In genomic region chr2:240915526-240916335, GRCh38 we compare ENCODE assay signal across 22 cellular contexts. TPM values are rescaled to one million over a fixed set of nuclear protein-coding genes. Genes with fewer than 3 reads are reported as not detected.
DNase-seq lines count a peak whose midpoint lies in the region; ATAC-seq, FAIRE-seq and TF ChIP-seq lines count a peak whose summit lies in the region.
"Had no signal": no experiment of that assay in that cellular context is flagged by ENCODE, and none has a peak within 500 bp of the region (broad histone marks: within the 10 kb centered on the region; RNA-seq: fewer than 3 reads in every experiment).

No MANE protein-coding gene starts in this region.

- no peaks in the 10 kb centered on the region for H3K27me3 ChIP-seq in BE2C
- peaks cover 4% of the 10 kb centered on the region for H3K27me3 ChIP-seq in RWPE2 (ENCODE audit: insufficient read depth, poor library complexity, severe bottlenecking)
- no peaks in the 10 kb centered on the region for H3K27me3 ChIP-seq in right cardiac atrium (ENCODE audit: control insufficient read depth, insufficient read depth)
- peaks cover 27% of the 10 kb centered on the region for H3K27me3 ChIP-seq in neural progenitor cell
- H3K27me3 ChIP-seq in small intestine (ENCODE audit: control insufficient read depth in 2 of 2, insufficient read depth in 2 of 2, low read length in 2 of 2) = no peaks in the 10 kb centered on the region
- H3K27me3 ChIP-seq: uterus had no signal

- no peak overlapping the region for H2AFZ ChIP-seq in neural progenitor cell (replicated peaks)
- H2AFZ ChIP-seq: GM23248 had no signal

- H3K79me2 ChIP-seq in neural progenitor cell (ENCODE audit: low read depth) = no peaks in the 10 kb centered on the region

- H3K36me3 ChIP-seq in BE2C (no peaks in the 10 kb centered on the region), RWPE2 (ENCODE audit: low read depth) (no peaks in the 10 kb centered on the region), neural progenitor cell (no peaks in the 10 kb centered on the region), small intestine (ENCODE audit: control insufficient read depth in 2 of 2, insufficient read depth in 2 of 2, low read length in 2 of 2) (no peaks in the 10 kb centered on the region)
- H3K36me3 ChIP-seq: uterus had no signal

- H3K9ac ChIP-seq in neural progenitor cell = no peak overlapping the region

- H3K9me3 ChIP-seq in BE2C (no peaks in the 10 kb centered on the region), RWPE2 (ENCODE audit: severe bottlenecking) (no peaks in the 10 kb centered on the region), right cardiac atrium (ENCODE audit: control insufficient read depth, low read length) (no peaks in the 10 kb centered on the region), neural progenitor cell (ENCODE audit: low read depth) (no peaks in the 10 kb centered on the region), small intestine (ENCODE audit: control insufficient read depth, low read depth) (no peaks in the 10 kb centered on the region)
- H3K9me3 ChIP-seq: Caco-2, uterus had no signal

- intact Hi-C loops in right cardiac atrium (cut with DNase I) = loop anchor here in 3 of 4 donors (10.0 kb wide), 1 partner anchor 79 kb away; the partner anchor contains the start of gene SNED1 (in 3 of the 3)

- H4K20me1 ChIP-seq in neural progenitor cell (ENCODE audit: low read depth) = no peaks in the 10 kb centered on the region

- H3K4me1 Mint-ChIP-seq in neural progenitor cell = no peaks in the 10 kb centered on the region

- WGBS in right cardiac atrium = 28% methylated on average over 33 of the region's 33 CpGs
- 23 to 33% (median 26%) methylated on average over 23 to 33 of the region's 33 CpGs for WGBS in small intestine, 3 donors

- no peaks in the 10 kb centered on the region for H3F3A ChIP-seq in neural progenitor cell (ENCODE audit: low read depth)

- no peak overlapping the region for H3K27ac ChIP-seq in RWPE2 (ENCODE audit: poor library complexity, severe bottlenecking)
- H3K27ac ChIP-seq in right cardiac atrium (ENCODE audit: low read length) = no peak overlapping the region
- H3K27ac ChIP-seq in neural progenitor cell = no peak overlapping the region
- H3K27ac ChIP-seq in small intestine (ENCODE audit: low read depth in 1 of 2, low read length in 1 of 2) = no peak overlapping the region

- H3K4me3 ChIP-seq in BE2C (ENCODE audit: low read depth, low read length) (no peak overlapping the region), RWPE2 (ENCODE audit: severe bottlenecking) (no peak overlapping the region), right cardiac atrium (ENCODE audit: low read length) (no peak overlapping the region), neural progenitor cell (peak overlapping the region; percentile 31), small intestine (ENCODE audit: low read depth in 1 of 2, low read length in 2 of 2) (no peak overlapping the region)
- H3K4me3 ChIP-seq: GM23248, K562 had no signal

- DNase-seq in BE2C (peak; percentile 9), RWPE2 (ENCODE audit: low spot score) (peak; percentile 43), right cardiac atrium (peak; percentile 32 to 65 (median 59)), neural progenitor cell (ENCODE audit: low spot score) (peak; percentile 70), small intestine (no peak), dedifferentiated amniotic fluid mesenchymal stem cell (ENCODE audit: extremely low spot score) (no peak)
- no peak for DNase-seq in NK-92 treated with Interleukin-12 subunit alpha and Interleukin-12 subunit beta, amount 100 ng/mL, for 24 hours (lab: John Stamatoyannopoulos, UW)
- DNase-seq: central memory CD4-positive, alpha-beta T cell; GF-D8; naive B cell; NCI-H1417 treated with DMSO at 0.1 percent for 48 hours; NCI-H446 treated with DMSO at 0.1 percent for 48 hours had no signal

- no peak overlapping the region for H3K27ac Mint-ChIP-seq in neural progenitor cell
- H3K27ac Mint-ChIP-seq: activated naive CD4-positive, alpha-beta T cell treated with anti-CD3 and anti-CD28 coated beads, Interleukin-2, amount 50 U/mL, for 72 hours; naive B cell; stimulated activated memory B cell treated with anti-CD40 and anti-IgM and Interleukin-4, amounts not matched to agents 10 μg/mL and 1 μg/mL and 100 μg/mL, for 72 hours had no signal

- peak overlapping the region; percentile 72 for H3K4me2 ChIP-seq in neural progenitor cell

- H3K27me3 Mint-ChIP-seq in neural progenitor cell (ENCODE audit: insufficient read depth, low read depth) = peaks cover 13% of the 10 kb centered on the region

- FAIRE-seq in small intestine (lab: Jason Lieb, UNC) = no peak
- FAIRE-seq: K562 had no signal

- H3K4me1 ChIP-seq in BE2C (peaks cover 7% of the 10 kb centered on the region), RWPE2 (ENCODE audit: insufficient read depth, poor library complexity, severe bottlenecking) (no peaks in the 10 kb centered on the region), right cardiac atrium (ENCODE audit: control insufficient read depth, insufficient read depth, low read length) (no peaks in the 10 kb centered on the region), neural progenitor cell (peaks cover 12% of the 10 kb centered on the region), small intestine (ENCODE audit: control insufficient read depth in 2 of 2, insufficient read depth in 1 of 2, low read depth in 1 of 2, low read length in 1 of 2) (no peaks in the 10 kb centered on the region)
- H3K4me1 ChIP-seq: Caco-2 had no signal

- H3K36me3 Mint-ChIP-seq in neural progenitor cell = no peaks in the 10 kb centered on the region
- H3K36me3 Mint-ChIP-seq: activated naive CD4-positive, alpha-beta T cell treated with anti-CD3 and anti-CD28 coated beads, Interleukin-2, amount 50 U/mL, for 72 hours; naive B cell; stimulated activated memory B cell treated with anti-CD40 and anti-IgM and Interleukin-4, amounts not matched to agents 10 μg/mL and 1 μg/mL and 100 μg/mL, for 72 hours had no signal

- ATAC-seq in RWPE2 (ENCODE audit: low read depth) (no peak), right cardiac atrium (no peak), HG02970 (IDR thresholded peaks at IDR 0.05; ENCODE audit: low FRiP score, unreplicated experiment) (no peak)
- ATAC-seq: stimulated activated memory B cell treated with anti-CD40 and anti-IgM and Interleukin-4, amounts not matched to agents 10 μg/mL and 1 μg/mL and 100 μg/mL, for 72 hours had no signal

- TF ChIP-seq CTCF in BE2C (IDR thresholded peaks at IDR 0.05; ENCODE audit: low read depth, low read length) (no peak), RWPE2 (IDR thresholded peaks at IDR 0.05; ENCODE audit: poor library complexity, severe bottlenecking) (no peak), neural progenitor cell (IDR thresholded peaks at IDR 0.05) (no peak)

- H3K4me3 Mint-ChIP-seq in neural progenitor cell = peak overlapping the region; percentile 59

- no peaks in the 10 kb centered on the region for H3K9me3 Mint-ChIP-seq in neural progenitor cell
- H3K9me3 Mint-ChIP-seq: activated naive CD4-positive, alpha-beta T cell treated with anti-CD3 and anti-CD28 coated beads, Interleukin-2, amount 50 U/mL, for 72 hours; naive B cell; stimulated activated memory B cell treated with anti-CD40 and anti-IgM and Interleukin-4, amounts not matched to agents 10 μg/mL and 1 μg/mL and 100 μg/mL, for 72 hours had no signal

RNA-seq across cellular contexts. Expression of gene CROCC2, which starts 9.6 kb away (rescaled TPM):
- polyA plus RNA-seq in BE2C (2012; ENCODE audit: insufficient read depth, insufficient read length, low read depth) = not detected
- total RNA-seq in right cardiac atrium = under 1 TPM in 1 of 4 donors, not detected in 3; 0.03 TPM
- polyA plus RNA-seq in right cardiac atrium = not detected
- not detected in 2 replicates for total RNA-seq in neural progenitor cell (ENCODE audit: low replicate concordance)
- polyA plus RNA-seq in small intestine = under 1 TPM in 1 of 3 donors, not detected in 2; 0.13 TPM
- total RNA-seq: activated naive CD4-positive, alpha-beta T cell treated with anti-CD3 and anti-CD28 coated beads, Interleukin-2, amount 50 U/mL, for 72 hours; Caco-2; glomerular endothelial cell; K562; PC-3 had no signal
- polyA plus RNA-seq: GM23248, K562 had no signal

RNA-seq across cellular contexts. Expression of gene MAB21L4, which starts 19.8 kb away (rescaled TPM):
- not detected for polyA plus RNA-seq in BE2C (2012; ENCODE audit: insufficient read depth, insufficient read length, low read depth)
- total RNA-seq in right cardiac atrium (not detected), neural progenitor cell (ENCODE audit: low replicate concordance) (not detected in 2 replicates)
- polyA plus RNA-seq in right cardiac atrium (not detected), small intestine (10 to 100 TPM in 1 of 3 donors, 1 to 10 TPM in 2; 3.8 to 29.3 (median 4.0) TPM)
- total RNA-seq: activated naive CD4-positive, alpha-beta T cell treated with anti-CD3 and anti-CD28 coated beads, Interleukin-2, amount 50 U/mL, for 72 hours; glomerular endothelial cell; GM23248; K562 had no signal
- polyA plus RNA-seq: GM23248 had no signal

RNA-seq across cellular contexts. Expression of gene AGXT, which starts 47.1 kb away (rescaled TPM):
- not detected for polyA plus RNA-seq in BE2C (2012; ENCODE audit: insufficient read depth, insufficient read length, low read depth)
- total RNA-seq in right cardiac atrium (not detected), neural progenitor cell (ENCODE audit: low replicate concordance) (not detected in 2 replicates)
- polyA plus RNA-seq in right cardiac atrium (0.14 TPM), small intestine (1 to 10 TPM in 1 of 3 donors, under 1 TPM in 2; 0.27 to 1.8 (median 0.84) TPM)
- total RNA-seq: activated naive CD4-positive, alpha-beta T cell treated with anti-CD3 and anti-CD28 coated beads, Interleukin-2, amount 50 U/mL, for 72 hours; glomerular endothelial cell; GM23248; PC-3; renal cortical epithelial cell; uterus had no signal
- polyA plus RNA-seq: GM23248, K562 had no signal

Comparison
In these comparisons a context has a peak if more than half of its experiments do, and no peak if none do; other contexts are left out.
1. DNase-seq: peak in BE2C (single experiment), RWPE2 (single experiment), right cardiac atrium (3 of 3) and neural progenitor cell (single experiment); none in small intestine (single experiment), dedifferentiated amniotic fluid mesenchymal stem cell (single experiment) and NK-92 treated with Interleukin-12 subunit alpha and Interleukin-12 subunit beta, amount 100 ng/mL, for 24 hours (single experiment).